ENCODE assay signal across 7 cellular contexts in the genomic region with DNA sequence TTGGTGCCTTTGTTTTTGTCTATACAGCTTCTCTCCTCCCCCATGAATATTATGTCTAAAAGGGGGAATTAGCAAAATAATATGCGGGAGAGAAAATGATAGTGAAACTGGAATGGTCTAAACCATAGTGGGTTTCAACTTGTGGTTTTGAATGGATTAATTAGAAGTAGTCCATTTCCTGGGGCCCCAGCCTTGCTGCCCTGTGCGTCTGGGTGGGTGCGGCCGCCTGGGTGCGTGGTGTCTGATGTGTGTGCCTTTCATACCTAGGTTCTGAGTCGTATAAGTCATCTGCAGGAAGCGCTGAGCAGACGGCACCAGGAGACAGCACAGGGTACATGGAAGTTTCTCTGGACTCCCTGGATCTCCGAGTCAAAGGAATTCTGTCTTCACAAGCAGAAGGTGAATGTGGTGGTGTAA.
A peak's percentile ranks its signal among the peaks of the same experiment; 100 is the strongest.
DNase-seq lines count a peak whose midpoint lies in the region; ATAC-seq and TF ChIP-seq lines count a peak whose summit lies in the region.

No MANE protein-coding gene starts in this region.

- H2BK15ac ChIP-seq in neuronal stem cell (ENCODE audit: low read length), result no peak overlapping the region

- H3K27me3 Mint-ChIP-seq in effector memory CD8-positive, alpha-beta T cell, result no peaks in the 10 kb centered on the region

- DNase-seq in SJSA1 (ENCODE audit: low read depth in 1 of 2, low spot score in 2 of 2) (peak; percentile 36 to 57), neuronal stem cell (ENCODE audit: low spot score) (no peak), lower leg skin (ENCODE audit: low spot score in 2 of 2) (no peak), right cardiac atrium (no peak)
- DNase-seq in effector memory CD8-positive, alpha-beta T cell, result peak in 1 of 3 experiments; percentile 15
- DNase-seq in stimulated activated effector memory CD8-positive, alpha-beta T cell treated with anti-CD3 and anti-CD28 coated beads, Interleukin-12 subunit alpha, Interleukin-12 subunit beta, amount 100 ng/mL, for 72 hours (ENCODE audit: low spot score in 2 of 2), result no peak

- H3K9me3 ChIP-seq in SJSA1 (replicated peaks) (no peaks in the 10 kb centered on the region), neuronal stem cell (replicated peaks in 1 of 2; ENCODE audit: control insufficient read depth in 2 of 2, insufficient read depth in 1 of 2, low read depth in 1 of 2, low read length in 2 of 2) (peaks cover 8 to 15% of the 10 kb centered on the region in 2 donors), right cardiac atrium (ENCODE audit: control insufficient read depth, low read length) (no peaks in the 10 kb centered on the region)

- H3K27ac Mint-ChIP-seq in effector memory CD8-positive, alpha-beta T cell, result peak overlapping the region; percentile 84 to 87
- H3K27ac Mint-ChIP-seq in stimulated activated effector memory CD8-positive, alpha-beta T cell treated with anti-CD3 and anti-CD28 coated beads, Interleukin-12 subunit alpha, Interleukin-12 subunit beta, amount 100 ng/mL, for 72 hours, result peak overlapping the region; percentile 94

- peaks cover 44% of the 10 kb centered on the region for H3K36me3 Mint-ChIP-seq in effector memory CD8-positive, alpha-beta T cell (ENCODE audit: insufficient read depth)
- H3K36me3 Mint-ChIP-seq in stimulated activated effector memory CD8-positive, alpha-beta T cell treated with anti-CD3 and anti-CD28 coated beads, Interleukin-12 subunit alpha, Interleukin-12 subunit beta, amount 100 ng/mL, for 72 hours, result peaks cover 78% of the 10 kb centered on the region

- no peak overlapping the region for H2BK120ac ChIP-seq in neuronal stem cell (ENCODE audit: low read depth, low read length)

- H3K4me3 ChIP-seq in SJSA1, result no peak overlapping the region
- no peak overlapping the region for H3K4me3 ChIP-seq in neuronal stem cell (ENCODE audit: low read length in 2 of 2)
- no peak overlapping the region for H3K4me3 ChIP-seq in lower leg skin (ENCODE audit: low read depth, poor library complexity, severe bottlenecking)
- H3K4me3 ChIP-seq in right cardiac atrium (ENCODE audit: low read length), result no peak overlapping the region

- H3K4me3 Mint-ChIP-seq in effector memory CD8-positive, alpha-beta T cell, result peak overlapping the region; percentile 45 to 53
- H3K4me3 Mint-ChIP-seq in stimulated activated effector memory CD8-positive, alpha-beta T cell treated with anti-CD3 and anti-CD28 coated beads, Interleukin-12 subunit alpha, Interleukin-12 subunit beta, amount 100 ng/mL, for 72 hours, result peak overlapping the region; percentile 45

- no peak overlapping the region for H3K4ac ChIP-seq in neuronal stem cell (ENCODE audit: low read length)

- no peak overlapping the region for H2BK5ac ChIP-seq in neuronal stem cell (ENCODE audit: low read length)

- H3K4me1 Mint-ChIP-seq in effector memory CD8-positive, alpha-beta T cell (ENCODE audit: low read depth in 2 of 2), result peaks cover 29 to 44% of the 10 kb centered on the region in 2 donors
- H3K4me1 Mint-ChIP-seq in stimulated activated effector memory CD8-positive, alpha-beta T cell treated with anti-CD3 and anti-CD28 coated beads, Interleukin-12 subunit alpha, Interleukin-12 subunit beta, amount 100 ng/mL, for 72 hours, result peaks cover 58% of the 10 kb centered on the region

- no peak overlapping the region for H3K27ac ChIP-seq in SJSA1
- no peak overlapping the region for H3K27ac ChIP-seq in neuronal stem cell (replicated peaks; ENCODE audit: low read length)
- no peak overlapping the region for H3K27ac ChIP-seq in right cardiac atrium (ENCODE audit: low read length)

- H3K27me3 ChIP-seq in SJSA1 (replicated peaks), result no peaks in the 10 kb centered on the region
- no peaks in the 10 kb centered on the region for H3K27me3 ChIP-seq in neuronal stem cell (ENCODE audit: control insufficient read depth in 3 of 3, insufficient read depth in 3 of 3, low read depth in 1 of 3, low read length in 3 of 3)
- H3K27me3 ChIP-seq in right cardiac atrium (ENCODE audit: control insufficient read depth, insufficient read depth), result no peaks in the 10 kb centered on the region

- intact Hi-C loops in lower leg skin (cut with DNase I; ENCODE audit: low total_unique reads), result no loop called here
- intact Hi-C loops in right cardiac atrium (cut with DNase I), result no loop called here

- TF ChIP-seq CTCF in lower leg skin (IDR thresholded peaks at IDR 0.05), result no peak

- H3K23ac ChIP-seq in neuronal stem cell (ENCODE audit: low read depth, low read length, poor library complexity), result no peak overlapping the region

- H3K4me2 ChIP-seq in neuronal stem cell (ENCODE audit: insufficient read depth, low read length, poor library complexity, severe bottlenecking), result no peak overlapping the region

- no peak overlapping the region for H3K14ac ChIP-seq in neuronal stem cell (ENCODE audit: low read length)

- no peak overlapping the region for H2AK5ac ChIP-seq in neuronal stem cell (ENCODE audit: low read depth, low read length)

- no peak overlapping the region for H3K18ac ChIP-seq in neuronal stem cell (ENCODE audit: low read length)

- H3K79me1 ChIP-seq in neuronal stem cell (ENCODE audit: low read depth, low read length), result peaks cover 13% of the 10 kb centered on the region

- H4K91ac ChIP-seq in neuronal stem cell (ENCODE audit: low read depth, low read length, poor library complexity), result no peak overlapping the region

- no CpG with 5 or more reads among the region's 9 CpGs for WGBS in neuronal stem cell (ENCODE audit: extremely low coverage in 2 of 2, insufficient read length in 2 of 2, insufficient replicate concordance in 1 of 2), 2 donors
- WGBS in lower leg skin, 2 donors, result 79 to 82% methylated on average over 9 of the region's 9 CpGs
- 92% methylated on average over 9 of the region's 9 CpGs for WGBS in right cardiac atrium

- no peak overlapping the region for H2AFZ ChIP-seq in neuronal stem cell (ENCODE audit: low read length)

- ATAC-seq in GM19467 (IDR thresholded peaks at IDR 0.05; ENCODE audit: unreplicated experiment) (peak; percentile 34), right cardiac atrium (no peak)
- peak; percentile 83 for ATAC-seq in effector memory CD8-positive, alpha-beta T cell (replicated peaks)
- ATAC-seq in stimulated activated effector memory CD8-positive, alpha-beta T cell treated with anti-CD3 and anti-CD28 coated beads, Interleukin-12 subunit alpha, Interleukin-12 subunit beta, amount 100 ng/mL, for 72 hours, result peak; percentile 81

- H3K9ac ChIP-seq in neuronal stem cell (ENCODE audit: low read depth, low read length, poor library complexity), result no peak overlapping the region

- no peak overlapping the region for H4K8ac ChIP-seq in neuronal stem cell (ENCODE audit: low read depth, low read length)

- H3K36me3 ChIP-seq in SJSA1 (peaks cover 46% of the 10 kb centered on the region), neuronal stem cell (replicated peaks in 1 of 2; ENCODE audit: control insufficient read depth in 2 of 2, insufficient read depth in 2 of 2, low read length in 2 of 2) (peaks cover 39 to 94% of the 10 kb centered on the region in 2 donors)

- H3K4me1 ChIP-seq in SJSA1 (replicated peaks) (peaks cover 13% of the 10 kb centered on the region), neuronal stem cell (ENCODE audit: control insufficient read depth in 2 of 2, insufficient read depth in 1 of 2, low read depth in 1 of 2, low read length in 2 of 2) (peaks cover 0 to 7% of the 10 kb centered on the region in 2 donors), right cardiac atrium (ENCODE audit: control insufficient read depth, insufficient read depth, low read length) (no peaks in the 10 kb centered on the region)

- no peak overlapping the region for H2BK12ac ChIP-seq in neuronal stem cell (ENCODE audit: low read length)

- no peak for TF ChIP-seq POLR2A in lower leg skin (IDR thresholded peaks at IDR 0.05)

- peaks cover 0 to 4% of the 10 kb centered on the region in 2 donors for H3K9me3 Mint-ChIP-seq in effector memory CD8-positive, alpha-beta T cell
- H3K9me3 Mint-ChIP-seq in stimulated activated effector memory CD8-positive, alpha-beta T cell treated with anti-CD3 and anti-CD28 coated beads, Interleukin-12 subunit alpha, Interleukin-12 subunit beta, amount 100 ng/mL, for 72 hours, result peaks cover 4% of the 10 kb centered on the region

Comparison
In these comparisons a context has a peak if more than half of its experiments do, and no peak if none do; other contexts are left out.
1. ATAC-seq: peak in GM19467 (single experiment), effector memory CD8-positive, alpha-beta T cell (single experiment) and stimulated activated effector memory CD8-positive, alpha-beta T cell treated with anti-CD3 and anti-CD28 coated beads, Interleukin-12 subunit alpha, Interleukin-12 subunit beta, amount 100 ng/mL, for 72 hours (single experiment); none in right cardiac atrium (0 of 2).
2. DNase-seq: peak in SJSA1 (2 of 2); none in stimulated activated effector memory CD8-positive, alpha-beta T cell treated with anti-CD3 and anti-CD28 coated beads, Interleukin-12 subunit alpha, Interleukin-12 subunit beta, amount 100 ng/mL, for 72 hours (0 of 2), neuronal stem cell (single experiment), lower leg skin (0 of 2) and right cardiac atrium (0 of 3).